Comparison of ENCODE assay signal across 3 cellular contexts in the genomic region with DNA sequence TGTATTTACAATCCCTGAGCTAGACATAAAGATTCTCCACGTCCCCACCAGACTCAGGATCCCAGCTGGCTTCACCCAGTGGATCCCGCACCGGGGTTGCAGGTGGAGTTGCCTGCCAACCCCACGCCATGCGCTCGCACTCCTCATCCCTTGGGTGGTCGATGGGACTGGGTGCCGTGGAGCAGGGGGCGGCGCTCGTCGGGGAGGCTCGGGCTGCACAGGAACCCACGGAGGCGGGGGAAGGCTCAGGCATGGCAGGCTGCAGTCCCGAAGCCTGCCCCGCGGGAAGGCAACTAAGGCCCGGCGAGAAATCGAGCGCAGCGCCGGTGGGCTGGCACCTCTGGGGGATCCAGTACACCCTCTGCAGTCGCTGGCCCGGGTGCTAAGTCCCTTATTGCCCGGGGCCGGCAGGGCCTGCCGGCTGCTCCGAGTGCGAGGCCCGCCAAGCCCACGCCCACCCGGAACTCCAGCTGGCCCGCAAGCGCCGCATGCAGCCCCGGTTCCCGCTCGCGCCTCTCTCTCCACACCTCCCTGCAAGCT. TPM values are rescaled to one million over a fixed set of nuclear protein-coding genes. Genes with fewer than 3 reads are reported as not detected.
"Had no signal": no experiment of that assay in that cellular context is flagged by ENCODE, and none has a peak within 500 bp of the region (broad histone marks: within the 10 kb centered on the region; RNA-seq: fewer than 3 reads in every experiment).

No MANE protein-coding gene starts in this region.

RNA-seq across cellular contexts. Expression of a gene that starts 55.4 kb away (rescaled TPM):
- total RNA-seq: OCI-LY7, SJCRH30, SK-MEL-5 had no signal
